Comparison of ENCODE assay signal across 1 cellular context in the genomic region with DNA sequence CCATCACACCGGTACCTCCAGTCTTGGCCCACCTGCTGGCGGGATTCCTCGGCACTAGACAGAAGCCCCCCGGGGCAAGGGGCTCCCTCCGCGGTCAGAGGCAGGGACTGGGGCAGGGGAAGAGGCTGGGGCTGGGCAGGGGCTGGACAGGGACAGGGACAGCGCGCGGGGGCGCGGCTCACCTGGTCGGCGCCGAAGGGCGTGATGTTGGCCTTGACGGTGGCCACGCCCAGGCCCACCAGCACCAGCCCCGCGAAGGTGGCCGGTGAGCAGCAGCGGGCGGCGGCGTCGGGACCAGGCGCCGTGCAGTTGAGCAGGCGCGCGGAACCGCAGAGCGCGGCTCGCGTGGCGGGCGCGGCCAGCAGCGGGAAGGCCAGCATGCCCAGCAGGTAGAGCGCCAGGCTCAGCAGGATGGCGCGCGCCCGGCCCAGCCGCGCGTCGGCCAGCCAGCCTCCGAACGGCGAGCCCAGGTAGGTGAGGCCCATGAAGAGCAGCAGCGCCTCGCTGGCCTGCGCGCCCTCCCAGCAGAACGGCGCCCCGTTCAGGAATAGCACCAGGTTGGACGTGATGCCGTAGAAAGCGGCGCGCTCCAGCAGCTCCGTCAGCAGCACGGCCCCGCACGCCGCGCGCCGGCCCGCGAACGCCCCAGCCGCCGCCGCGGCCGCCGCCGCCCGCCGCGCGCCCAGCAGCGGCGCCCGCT.
TF ChIP-seq lines count a peak whose summit lies in the region.

No MANE protein-coding gene starts in this region.

TF ChIP-seq in K562, 482 proteins besides CTCF, POLR2A, EP300 and RAD21 (continued from another document and continues in another):
- TF ChIP-seq ZNF347 (CRISPR knock-in tag; IDR thresholded peaks at IDR 0.05; ENCODE audit: low read depth), result no peak
- TF ChIP-seq ZNF584 (CRISPR knock-in tag; IDR thresholded peaks at IDR 0.05; ENCODE audit: low read depth), result no peak
- TF ChIP-seq ETS1 (conservative IDR thresholded peaks at IDR 0.05; ENCODE audit: control insufficient read depth, low read depth, low read length), result no peak
- no peak for TF ChIP-seq ZNF699 (CRISPR knock-in tag; IDR thresholded peaks at IDR 0.05; ENCODE audit: insufficient replicate concordance)
- TF ChIP-seq NR3C1 (CRISPR knock-in tag; IDR thresholded peaks at IDR 0.05), result no peak
- no peak for TF ChIP-seq KLF1 (tag; IDR thresholded peaks at IDR 0.05)
- TF ChIP-seq KDM4B (IDR thresholded peaks at IDR 0.05; ENCODE audit: borderline replicate concordance in 2 of 2, low read depth in 1 of 2), result no peak
- no peak for TF ChIP-seq PHF20 (IDR thresholded peaks at IDR 0.05; ENCODE audit: partially characterized antibody)
- no peak for TF ChIP-seq SREBF2 (CRISPR knock-in tag; IDR thresholded peaks at IDR 0.05)
- no peak for TF ChIP-seq MLLT1 (IDR thresholded peaks at IDR 0.05)
- TF ChIP-seq KDM5B (IDR thresholded peaks at IDR 0.05; ENCODE audit: insufficient replicate concordance, low read depth, low read length), result peak; percentile 5
- no peak for TF ChIP-seq RBM39 (optimal IDR thresholded peaks at IDR 0.05; ENCODE audit: low read depth, low read length)
- 0 out of 4 replicates have a peak, but pooled peaks of 1 of the 2 experiments have one; percentile 8 for TF ChIP-seq SIN3A (IDR thresholded peaks at IDR 0.05; ENCODE audit: borderline replicate concordance in 2 of 2, control insufficient read depth in 1 of 2, low read depth in 2 of 2, low read length in 2 of 2)
- no peak for TF ChIP-seq ATF7 (IDR thresholded peaks at IDR 0.05)
- TF ChIP-seq GABPB1 (CRISPR knock-in tag; IDR thresholded peaks at IDR 0.05), result no peak
- no peak for TF ChIP-seq SMARCC2 (IDR thresholded peaks at IDR 0.05; ENCODE audit: low read depth)
- TF ChIP-seq MTA2 (IDR thresholded peaks at IDR 0.05; ENCODE audit: low read depth), result no peak
- TF ChIP-seq, protein P1, sequence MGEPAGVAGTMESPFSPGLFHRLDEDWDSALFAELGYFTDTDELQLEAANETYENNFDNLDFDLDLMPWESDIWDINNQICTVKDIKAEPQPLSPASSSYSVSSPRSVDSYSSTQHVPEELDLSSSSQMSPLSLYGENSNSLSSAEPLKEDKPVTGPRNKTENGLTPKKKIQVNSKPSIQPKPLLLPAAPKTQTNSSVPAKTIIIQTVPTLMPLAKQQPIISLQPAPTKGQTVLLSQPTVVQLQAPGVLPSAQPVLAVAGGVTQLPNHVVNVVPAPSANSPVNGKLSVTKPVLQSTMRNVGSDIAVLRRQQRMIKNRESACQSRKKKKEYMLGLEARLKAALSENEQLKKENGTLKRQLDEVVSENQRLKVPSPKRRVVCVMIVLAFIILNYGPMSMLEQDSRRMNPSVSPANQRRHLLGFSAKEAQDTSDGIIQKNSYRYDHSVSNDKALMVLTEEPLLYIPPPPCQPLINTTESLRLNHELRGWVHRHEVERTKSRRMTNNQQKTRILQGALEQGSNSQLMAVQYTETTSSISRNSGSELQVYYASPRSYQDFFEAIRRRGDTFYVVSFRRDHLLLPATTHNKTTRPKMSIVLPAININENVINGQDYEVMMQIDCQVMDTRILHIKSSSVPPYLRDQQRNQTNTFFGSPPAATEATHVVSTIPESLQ (CRISPR knock-in tag; IDR thresholded peaks at IDR 0.05), result no peak
- no peak for TF ChIP-seq RCOR1 (IDR thresholded peaks at IDR 0.05; ENCODE audit: borderline replicate concordance in 1 of 2, low read depth in 2 of 2, low read length in 2 of 2)
- TF ChIP-seq RBBP5 (IDR thresholded peaks at IDR 0.05; ENCODE audit: borderline replicate concordance, insufficient read depth, low read length, poor library complexity, severe bottlenecking), result peak; percentile 57
- no peak for TF ChIP-seq GTF2A2 (tag; IDR thresholded peaks at IDR 0.05)
- TF ChIP-seq POLR2AphosphoS2 (IDR thresholded peaks at IDR 0.05; ENCODE audit: low read length), result no peak
- TF ChIP-seq ELF1 (tag; IDR thresholded peaks at IDR 0.05), result no peak
- no peak for TF ChIP-seq TFAM (CRISPR knock-in tag; conservative IDR thresholded peaks at IDR 0.05)
- TF ChIP-seq, protein P2, sequence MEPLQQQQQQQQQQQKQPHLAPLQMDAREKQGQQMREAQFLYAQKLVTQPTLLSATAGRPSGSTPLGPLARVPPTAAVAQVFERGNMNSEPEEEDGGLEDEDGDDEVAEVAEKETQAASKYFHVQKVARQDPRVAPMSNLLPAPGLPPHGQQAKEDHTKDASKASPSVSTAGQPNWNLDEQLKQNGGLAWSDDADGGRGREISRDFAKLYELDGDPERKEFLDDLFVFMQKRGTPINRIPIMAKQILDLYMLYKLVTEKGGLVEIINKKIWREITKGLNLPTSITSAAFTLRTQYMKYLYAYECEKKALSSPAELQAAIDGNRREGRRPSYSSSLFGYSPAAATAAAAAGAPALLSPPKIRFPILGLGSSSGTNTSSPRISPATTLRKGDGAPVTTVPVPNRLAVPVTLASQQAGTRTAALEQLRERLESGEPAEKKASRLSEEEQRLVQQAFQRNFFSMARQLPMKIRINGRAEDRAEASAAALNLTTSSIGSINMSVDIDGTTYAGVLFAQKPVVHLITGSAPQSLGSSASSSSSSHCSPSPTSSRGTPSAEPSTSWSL (CRISPR knock-in tag; IDR thresholded peaks at IDR 0.05; ENCODE audit: borderline replicate concordance), result no peak
- peak; percentile 61; the same call in 1 of the 2 replicates for TF ChIP-seq PHF8 (IDR thresholded peaks at IDR 0.05; ENCODE audit: borderline replicate concordance, low read length)
- TF ChIP-seq ZBTB2 (IDR thresholded peaks at IDR 0.05), result no peak
- TF ChIP-seq JUN (IDR thresholded peaks at IDR 0.05; ENCODE audit: borderline replicate concordance, low read depth, low read length), result no peak
- TF ChIP-seq JUN (CRISPR knock-in tag; IDR thresholded peaks at IDR 0.05; ENCODE audit: borderline replicate concordance), result no peak
- TF ChIP-seq, protein P3, sequence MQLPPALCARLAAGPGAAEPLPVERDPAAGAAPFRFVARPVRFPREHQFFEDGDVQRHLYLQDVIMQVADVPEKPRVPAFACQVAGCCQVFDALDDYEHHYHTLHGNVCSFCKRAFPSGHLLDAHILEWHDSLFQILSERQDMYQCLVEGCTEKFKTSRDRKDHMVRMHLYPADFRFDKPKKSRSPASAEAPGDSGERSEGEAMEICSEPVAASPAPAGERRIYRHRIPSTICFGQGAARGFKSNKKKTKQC (CRISPR knock-in tag; IDR thresholded peaks at IDR 0.05), result 0 out of 2 replicates have a peak, but pooled peaks have one; percentile 40
- TF ChIP-seq ZNF512 (tag; IDR thresholded peaks at IDR 0.05), result no peak
- TF ChIP-seq TARDBP (IDR thresholded peaks at IDR 0.05), result no peak
- no peak for TF ChIP-seq NR2C1 (IDR thresholded peaks at IDR 0.05)
- TF ChIP-seq NR2C1 (tag; IDR thresholded peaks at IDR 0.05), result no peak
- no peak for TF ChIP-seq NUFIP1 (IDR thresholded peaks at IDR 0.05; ENCODE audit: partially characterized antibody)
- TF ChIP-seq MIER1 (IDR thresholded peaks at IDR 0.05; ENCODE audit: low read depth), result no peak
- no peak for TF ChIP-seq NFE2 (IDR thresholded peaks at IDR 0.05; ENCODE audit: low read depth)
- TF ChIP-seq SMARCB1 (IDR thresholded peaks at IDR 0.05; ENCODE audit: insufficient read length, low read depth), result no peak
- peak; percentile 54 for TF ChIP-seq CTBP1 (IDR thresholded peaks at IDR 0.05; ENCODE audit: borderline replicate concordance)
- no peak for TF ChIP-seq ZNF165 (CRISPR knock-in tag; IDR thresholded peaks at IDR 0.05; ENCODE audit: borderline replicate concordance)
- no peak for TF ChIP-seq NR2F6 (CRISPR knock-in tag; IDR thresholded peaks at IDR 0.05)
- no peak for TF ChIP-seq PCBP2 (IDR thresholded peaks at IDR 0.05; ENCODE audit: low read depth, low read length, poor library complexity, severe bottlenecking)
- no peak for TF ChIP-seq ZNF551 (CRISPR knock-in tag; IDR thresholded peaks at IDR 0.05)
- TF ChIP-seq NFE2L1 (tag; IDR thresholded peaks at IDR 0.05; ENCODE audit: borderline replicate concordance, low read depth), result no peak
- TF ChIP-seq ZFX (CRISPR knock-in tag; IDR thresholded peaks at IDR 0.05), result no peak; the same call in 1 of the 2 replicates
- TF ChIP-seq ZBTB34 (CRISPR knock-in tag; IDR thresholded peaks at IDR 0.05), result no peak
- no peak for TF ChIP-seq ZNF24 (IDR thresholded peaks at IDR 0.05)
- TF ChIP-seq HEY1 (CRISPR knock-in tag; IDR thresholded peaks at IDR 0.05; ENCODE audit: borderline replicate concordance), result no peak
- no peak for TF ChIP-seq NCOA4 (IDR thresholded peaks at IDR 0.05; ENCODE audit: partially characterized antibody)
- TF ChIP-seq NONO (IDR thresholded peaks at IDR 0.05; ENCODE audit: low read depth in 2 of 2, low read length in 1 of 2), result peak in 1 of 2 experiments; percentile 46; a peak in 1 of 4 replicates
- no peak for TF ChIP-seq ZKSCAN3 (CRISPR knock-in tag; IDR thresholded peaks at IDR 0.05)
- peak; percentile 20; the same call in 1 of the 2 replicates for TF ChIP-seq ESRRA (IDR thresholded peaks at IDR 0.05; ENCODE audit: borderline replicate concordance, low read depth)
- TF ChIP-seq, protein P4, sequence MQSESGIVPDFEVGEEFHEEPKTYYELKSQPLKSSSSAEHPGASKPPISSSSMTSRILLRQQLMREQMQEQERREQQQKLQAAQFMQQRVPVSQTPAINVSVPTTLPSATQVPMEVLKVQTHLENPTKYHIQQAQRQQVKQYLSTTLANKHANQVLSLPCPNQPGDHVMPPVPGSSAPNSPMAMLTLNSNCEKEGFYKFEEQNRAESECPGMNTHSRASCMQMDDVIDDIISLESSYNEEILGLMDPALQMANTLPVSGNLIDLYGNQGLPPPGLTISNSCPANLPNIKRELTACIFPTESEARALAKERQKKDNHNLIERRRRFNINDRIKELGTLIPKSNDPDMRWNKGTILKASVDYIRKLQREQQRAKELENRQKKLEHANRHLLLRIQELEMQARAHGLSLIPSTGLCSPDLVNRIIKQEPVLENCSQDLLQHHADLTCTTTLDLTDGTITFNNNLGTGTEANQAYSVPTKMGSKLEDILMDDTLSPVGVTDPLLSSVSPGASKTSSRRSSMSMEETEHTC (IDR thresholded peaks at IDR 0.05), result no peak
- TF ChIP-seq MCM3 (IDR thresholded peaks at IDR 0.05), result no peak
- peak; percentile 89 for TF ChIP-seq HNRNPLL (IDR thresholded peaks at IDR 0.05; ENCODE audit: low read depth, low read length, poor library complexity, severe bottlenecking)
- TF ChIP-seq NRF1 (conservative IDR thresholded peaks at IDR 0.05 in 1 of 2, IDR thresholded peaks at IDR 0.05 in 1 of 2), result peak in 1 of 2 experiments; percentile 44; a peak in 2 of 4 replicates
- TF ChIP-seq U2AF2 (optimal IDR thresholded peaks at IDR 0.05; ENCODE audit: low read depth, low read length), result no peak
